Comparison of ENCODE assay signal across 8 cellular contexts in the genomic region with DNA sequence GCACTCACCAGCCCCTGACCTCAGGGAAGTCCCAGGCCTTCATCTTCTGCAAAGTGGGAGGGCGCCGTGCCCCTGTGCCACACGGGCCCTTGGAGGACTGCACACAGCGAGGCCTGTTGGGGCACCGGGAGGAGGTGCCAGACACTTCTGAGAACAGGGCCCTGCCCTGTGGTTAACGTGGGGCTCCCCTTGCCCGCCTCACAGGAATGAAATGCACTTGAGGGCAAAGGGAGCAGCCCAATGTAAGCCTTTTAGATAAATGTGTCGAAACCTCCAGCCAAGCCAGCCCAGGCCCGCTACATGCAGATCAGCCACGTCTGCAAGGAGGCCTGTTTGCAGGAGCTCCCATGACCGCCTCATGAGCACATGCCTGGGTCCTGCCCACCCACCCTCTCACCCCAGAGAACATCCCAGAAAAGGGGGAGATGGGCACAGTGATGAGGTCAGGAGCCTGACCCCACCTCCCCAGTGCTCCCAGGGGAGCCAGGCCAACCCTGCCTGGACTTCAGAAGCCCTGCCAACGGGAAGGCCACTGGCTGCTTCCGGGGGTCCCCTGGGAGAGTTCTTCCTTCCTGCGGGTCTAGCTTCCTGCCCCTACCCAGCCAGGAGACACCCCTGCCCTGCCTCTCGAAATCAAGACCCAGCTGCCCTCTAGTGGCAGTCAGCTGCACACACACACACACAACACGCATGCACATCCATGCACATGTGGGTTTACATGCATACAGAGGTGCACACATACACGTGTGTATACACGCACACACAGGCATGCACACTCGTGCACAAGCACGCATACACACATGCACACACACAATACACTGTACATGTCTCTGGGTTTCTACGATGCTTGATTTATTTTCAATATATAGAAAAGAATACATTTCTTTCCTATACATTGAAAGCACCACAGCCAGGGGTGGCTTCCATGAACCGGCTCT.
DNase-seq lines count a peak whose midpoint lies in the region; ATAC-seq and TF ChIP-seq lines count a peak whose summit lies in the region.

No MANE protein-coding gene starts in this region.

- TF ChIP-seq CTCF in foreskin fibroblast (IDR thresholded peaks at IDR 0.05; ENCODE audit: low read depth, low read length), result peak; percentile 90

- H3K4me3 ChIP-seq in foreskin fibroblast (ENCODE audit: low read depth in 1 of 2, low read length in 2 of 2), result no peak overlapping the region

- no peak for ATAC-seq in GM21515 (IDR thresholded peaks at IDR 0.05; ENCODE audit: unreplicated experiment)
- no peak for ATAC-seq in GM18502 (IDR thresholded peaks at IDR 0.05; ENCODE audit: poor library complexity, unreplicated experiment)

- intact Hi-C loops in posterior cingulate gyrus (cut with DNase I), result no loop called here

- DNase-seq in activated effector memory CD4-positive, alpha-beta T cell treated with anti-CD3 and anti-CD28 coated beads, Interleukin-2, amount 50 U/mL, for 16 hours, result peak; percentile 69
- no peak for DNase-seq in activated effector memory CD4-positive, alpha-beta T cell treated with Interleukin-2 at 50 U/mL for 16 hours
- DNase-seq in NAMALWA (ENCODE audit: low spot score) (peak; percentile 74), foreskin fibroblast (peak; percentile 16 to 35), posterior cingulate gyrus (peak in 9 of 10 donors; percentile 46 to 93 (median 64))
- peak; percentile 28 to 31 for DNase-seq in activated CD4-positive, alpha-beta T cell treated with anti-CD3 and anti-CD28 coated beads, Interleukin-2, amount 50 U/mL, for 48 hours
